Comparison of ENCODE assay signal across 1 cellular context in genomic region chr1:15038232-15039016, GRCh38.
A peak's percentile ranks its signal among the peaks of the same experiment; 100 is the strongest.
TF ChIP-seq lines count a peak whose summit lies in the region.

No MANE protein-coding gene starts in this region.

TF ChIP-seq in K562, 482 proteins besides CTCF, POLR2A, EP300 and RAD21 (continued from another document and continues in another):
- TF ChIP-seq GTF3C2 (IDR thresholded peaks at IDR 0.05; ENCODE audit: borderline replicate concordance, extremely low read depth, insufficient read length) (no peak), RCOR1 (IDR thresholded peaks at IDR 0.05; ENCODE audit: borderline replicate concordance in 1 of 2, low read depth in 2 of 2, low read length in 2 of 2) (peak in 1 of 2 experiments; percentile 74; a peak in 1 of 4 replicates), KLF13 (tag; IDR thresholded peaks at IDR 0.05; ENCODE audit: borderline replicate concordance, low read depth) (no peak), ZNF592 (IDR thresholded peaks at IDR 0.05) (no peak), MTA2 (IDR thresholded peaks at IDR 0.05; ENCODE audit: low read depth) (0 out of 2 replicates have a peak, but pooled peaks have one; percentile 35), ZNF407 (IDR thresholded peaks at IDR 0.05; ENCODE audit: low read depth) (no peak), NCOA2 (IDR thresholded peaks at IDR 0.05; ENCODE audit: partially characterized antibody in 2 of 2) (no peak), NKRF (IDR thresholded peaks at IDR 0.05; ENCODE audit: borderline replicate concordance) (0 out of 2 replicates have a peak, but pooled peaks have one; percentile 42), THAP12 (CRISPR knock-in tag; IDR thresholded peaks at IDR 0.05) (no peak), ARID2 (IDR thresholded peaks at IDR 0.05) (no peak), JUND (IDR thresholded peaks at IDR 0.05; ENCODE audit: borderline replicate concordance, low read depth, low read length) (peak; percentile 31; the same call in 1 of the 2 replicates), JUND (tag; IDR thresholded peaks at IDR 0.05; ENCODE audit: borderline replicate concordance, low read depth, low read length) (no peak), GABPB2 (CRISPR knock-in tag; conservative IDR thresholded peaks at IDR 0.05) (no peak), ZSCAN32 (CRISPR knock-in tag; IDR thresholded peaks at IDR 0.05) (no peak), ZC3H11A (IDR thresholded peaks at IDR 0.05; ENCODE audit: low read depth, low read length) (no peak), ZNF785 (CRISPR knock-in tag; IDR thresholded peaks at IDR 0.05) (no peak), SETDB1 (IDR thresholded peaks at IDR 0.05; ENCODE audit: low read length) (no peak), ZNF764 (CRISPR knock-in tag; IDR thresholded peaks at IDR 0.05; ENCODE audit: low read depth) (no peak), ATF7 (IDR thresholded peaks at IDR 0.05) (no peak; the same call in 1 of the 2 replicates), RBM25 (IDR thresholded peaks at IDR 0.05; ENCODE audit: low read depth, low read length, severe bottlenecking) (peak; percentile 62), TFAM (CRISPR knock-in tag; conservative IDR thresholded peaks at IDR 0.05) (no peak), SRSF9 (IDR thresholded peaks at IDR 0.05; ENCODE audit: borderline replicate concordance, low read depth, low read length) (no peak), FUS (optimal IDR thresholded peaks at IDR 0.05; ENCODE audit: low read depth, low read length) (no peak)
- TF ChIP-seq, protein P1, sequence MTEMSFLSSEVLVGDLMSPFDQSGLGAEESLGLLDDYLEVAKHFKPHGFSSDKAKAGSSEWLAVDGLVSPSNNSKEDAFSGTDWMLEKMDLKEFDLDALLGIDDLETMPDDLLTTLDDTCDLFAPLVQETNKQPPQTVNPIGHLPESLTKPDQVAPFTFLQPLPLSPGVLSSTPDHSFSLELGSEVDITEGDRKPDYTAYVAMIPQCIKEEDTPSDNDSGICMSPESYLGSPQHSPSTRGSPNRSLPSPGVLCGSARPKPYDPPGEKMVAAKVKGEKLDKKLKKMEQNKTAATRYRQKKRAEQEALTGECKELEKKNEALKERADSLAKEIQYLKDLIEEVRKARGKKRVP (CRISPR knock-in tag; IDR thresholded peaks at IDR 0.05), result no peak
- TF ChIP-seq, protein P2, sequence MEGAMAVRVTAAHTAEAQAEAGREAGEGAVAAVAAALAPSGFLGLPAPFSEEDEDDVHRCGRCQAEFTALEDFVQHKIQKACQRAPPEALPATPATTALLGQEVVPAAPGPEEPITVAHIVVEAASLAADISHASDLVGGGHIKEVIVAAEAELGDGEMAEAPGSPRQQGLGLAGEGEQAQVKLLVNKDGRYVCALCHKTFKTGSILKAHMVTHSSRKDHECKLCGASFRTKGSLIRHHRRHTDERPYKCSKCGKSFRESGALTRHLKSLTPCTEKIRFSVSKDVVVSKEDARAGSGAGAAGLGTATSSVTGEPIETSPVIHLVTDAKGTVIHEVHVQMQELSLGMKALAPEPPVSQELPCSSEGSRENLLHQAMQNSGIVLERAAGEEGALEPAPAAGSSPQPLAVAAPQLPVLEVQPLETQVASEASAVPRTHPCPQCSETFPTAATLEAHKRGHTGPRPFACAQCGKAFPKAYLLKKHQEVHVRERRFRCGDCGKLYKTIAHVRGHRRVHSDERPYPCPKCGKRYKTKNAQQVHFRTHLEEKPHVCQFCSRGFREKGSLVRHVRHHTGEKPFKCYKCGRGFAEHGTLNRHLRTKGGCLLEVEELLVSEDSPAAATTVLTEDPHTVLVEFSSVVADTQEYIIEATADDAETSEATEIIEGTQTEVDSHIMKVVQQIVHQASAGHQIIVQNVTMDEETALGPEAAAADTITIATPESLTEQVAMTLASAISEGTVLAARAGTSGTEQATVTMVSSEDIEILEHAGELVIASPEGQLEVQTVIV (CRISPR knock-in tag; IDR thresholded peaks at IDR 0.05; ENCODE audit: borderline replicate concordance), result no peak
- TF ChIP-seq, protein P3, sequence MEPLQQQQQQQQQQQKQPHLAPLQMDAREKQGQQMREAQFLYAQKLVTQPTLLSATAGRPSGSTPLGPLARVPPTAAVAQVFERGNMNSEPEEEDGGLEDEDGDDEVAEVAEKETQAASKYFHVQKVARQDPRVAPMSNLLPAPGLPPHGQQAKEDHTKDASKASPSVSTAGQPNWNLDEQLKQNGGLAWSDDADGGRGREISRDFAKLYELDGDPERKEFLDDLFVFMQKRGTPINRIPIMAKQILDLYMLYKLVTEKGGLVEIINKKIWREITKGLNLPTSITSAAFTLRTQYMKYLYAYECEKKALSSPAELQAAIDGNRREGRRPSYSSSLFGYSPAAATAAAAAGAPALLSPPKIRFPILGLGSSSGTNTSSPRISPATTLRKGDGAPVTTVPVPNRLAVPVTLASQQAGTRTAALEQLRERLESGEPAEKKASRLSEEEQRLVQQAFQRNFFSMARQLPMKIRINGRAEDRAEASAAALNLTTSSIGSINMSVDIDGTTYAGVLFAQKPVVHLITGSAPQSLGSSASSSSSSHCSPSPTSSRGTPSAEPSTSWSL (CRISPR knock-in tag; IDR thresholded peaks at IDR 0.05; ENCODE audit: borderline replicate concordance), result no peak
